8 cellular contexts compared by ENCODE assay signal in genomic region chr11:109946322-109946846, GRCh38.
A peak's percentile ranks its signal among the peaks of the same experiment; 100 is the strongest.
DNase-seq lines count a peak whose midpoint lies in the region; ATAC-seq and TF ChIP-seq lines count a peak whose summit lies in the region.

No MANE protein-coding gene starts in this region.

- peak overlapping the region; percentile 63 for H3K4me3 Mint-ChIP-seq in activated naive CD8-positive, alpha-beta T cell treated with anti-CD3 and anti-CD28 coated beads, Interleukin-2, amount 10 ng/mL, durations not matched to agents 7 days and 5 days

- POLR2A ChIA-PET in GM10248 (lab: Yijun Ruan, JAX), result no interaction called here
- POLR2A ChIA-PET in activated naive CD8-positive, alpha-beta T cell treated with anti-CD3 and anti-CD28 coated beads, Interleukin-2, amount 10 ng/mL, durations not matched to agents 7 days and 5 days (lab: Charles Lee), result no interaction called here

- H4K12ac ChIP-seq in trophoblast cell (ENCODE audit: low read depth, low read length), result peak overlapping the region; percentile 88

- H3K23ac ChIP-seq in trophoblast cell (ENCODE audit: low read length), result no peak overlapping the region

- peaks cover 5% of the 10 kb centered on the region for H3K4me1 Mint-ChIP-seq in activated naive CD8-positive, alpha-beta T cell treated with anti-CD3 and anti-CD28 coated beads, Interleukin-2, amount 10 ng/mL, durations not matched to agents 7 days and 5 days

- peak overlapping the region; percentile 53 for H3K4me2 ChIP-seq in trophoblast cell (ENCODE audit: low read length)

- H4K91ac ChIP-seq in trophoblast cell (ENCODE audit: low read depth, low read length), result peak overlapping the region; percentile 66

- H3K79me1 ChIP-seq in trophoblast cell (ENCODE audit: low read length), result peaks cover 4% of the 10 kb centered on the region

- H3K27me3 Mint-ChIP-seq in activated naive CD8-positive, alpha-beta T cell treated with anti-CD3 and anti-CD28 coated beads, Interleukin-2, amount 10 ng/mL, durations not matched to agents 7 days and 5 days, result peaks cover 8% of the 10 kb centered on the region

- H3K9me3 Mint-ChIP-seq in activated naive CD8-positive, alpha-beta T cell treated with anti-CD3 and anti-CD28 coated beads, Interleukin-2, amount 10 ng/mL, durations not matched to agents 7 days and 5 days, result no peaks in the 10 kb centered on the region

- H3K4me1 ChIP-seq in RWPE2 (ENCODE audit: insufficient read depth, poor library complexity, severe bottlenecking), result peaks cover 2% of the 10 kb centered on the region
- H3K4me1 ChIP-seq in trophoblast cell (ENCODE audit: control insufficient read depth in 1 of 2, insufficient read depth in 2 of 2, low read length in 2 of 2), result peaks cover 0 to 2% of the 10 kb centered on the region in 2 experiments
- peaks cover 0 to 3% of the 10 kb centered on the region in 2 donors for H3K4me1 ChIP-seq in aorta (ENCODE audit: control insufficient read depth in 1 of 2, insufficient read depth in 2 of 2, low read length in 2 of 2)

- no peaks in the 10 kb centered on the region for H3K79me2 ChIP-seq in trophoblast cell (ENCODE audit: control insufficient read depth, insufficient read depth, low read length, poor library complexity)

- H3K9ac ChIP-seq in trophoblast cell (ENCODE audit: low read length), result no peak overlapping the region

- H2AK5ac ChIP-seq in trophoblast cell (ENCODE audit: low read length), result no peak overlapping the region

- H3K9me3 ChIP-seq in RWPE2 (ENCODE audit: severe bottlenecking) (no peaks in the 10 kb centered on the region), trophoblast cell (ENCODE audit: insufficient read depth, low read depth, low read length) (peaks cover 2% of the 10 kb centered on the region), aorta (ENCODE audit: control insufficient read depth, low read length) (no peaks in the 10 kb centered on the region)

- H3K4me3 ChIP-seq in RWPE2 (ENCODE audit: severe bottlenecking) (no peak overlapping the region), trophoblast cell (ENCODE audit: low read depth, low read length) (no peak overlapping the region), aorta (ENCODE audit: low read length in 2 of 2) (peak overlapping the region; percentile 29 to 84)

- H3K27ac Mint-ChIP-seq in activated naive CD8-positive, alpha-beta T cell treated with anti-CD3 and anti-CD28 coated beads, Interleukin-2, amount 10 ng/mL, durations not matched to agents 7 days and 5 days, result no peak overlapping the region

- intact Hi-C loops in cardiac septum (cut with DNase I) (loop anchor here (5.0 to 10.0 kb wide), 3 partner anchors 146 to 431 kb away; partner anchors contain the start of gene ZC3H12C), aorta (cut with DNase I) (loop anchor here (5.0 to 10.0 kb wide), 5 partner anchors 146 to 478 kb away; partner anchors contain the start of genes ZC3H12C (in 2 of the 2) and FDX1 (in 1 of the 2))

- peak overlapping the region; percentile 83 for H2BK12ac ChIP-seq in trophoblast cell (ENCODE audit: low read length)

- WGBS in trophoblast cell (ENCODE audit: extremely low coverage, insufficient coverage, insufficient read length), result no CpG with 5 or more reads among the region's 8 CpGs
- WGBS in aorta, 2 donors, result 9 to 10% methylated on average over 8 of the region's 8 CpGs

- H2BK120ac ChIP-seq in trophoblast cell (ENCODE audit: insufficient read depth, low read length, poor library complexity), result no peak overlapping the region

- H3K18ac ChIP-seq in trophoblast cell (ENCODE audit: low read length), result no peak overlapping the region

- DNase-seq in GM10248 (ENCODE audit: extremely low spot score), result peak; percentile 58
- DNase-seq in HCEC 1CT, result peak; percentile 94
- peak; percentile 83 for DNase-seq in LoVo (ENCODE audit: low spot score)
- peak; percentile 80 for DNase-seq in RWPE2 (ENCODE audit: low spot score)
- peak; percentile 60 for DNase-seq in activated naive CD8-positive, alpha-beta T cell treated with anti-CD3 and anti-CD28 coated beads, Interleukin-2, amount 10 ng/mL, durations not matched to agents 7 days and 5 days
- peak; percentile 85 for DNase-seq in cardiac septum (ENCODE audit: low spot score)
- DNase-seq in trophoblast cell, result peak; percentile 83 to 97
- peak; percentile 90 to 92 for DNase-seq in aorta

- ATAC-seq in RWPE2 (ENCODE audit: low read depth) (peak; percentile 99), aorta (ENCODE audit: low FRiP score) (peak; percentile 97)
- ATAC-seq in activated naive CD8-positive, alpha-beta T cell treated with anti-CD3 and anti-CD28 coated beads, Interleukin-2, amount 10 ng/mL, durations not matched to agents 7 days and 5 days (ENCODE audit: low read depth), result peak; percentile 93

- H2AFZ ChIP-seq in trophoblast cell (ENCODE audit: insufficient read depth, low read length, poor library complexity), result no peak overlapping the region

- no peak overlapping the region for H3K4ac ChIP-seq in trophoblast cell (ENCODE audit: low read depth, low read length)

- H3K36me3 ChIP-seq in RWPE2 (ENCODE audit: low read depth), result no peaks in the 10 kb centered on the region
- H3K36me3 ChIP-seq in trophoblast cell (ENCODE audit: control insufficient read depth in 1 of 2, insufficient read depth in 2 of 2, low read length in 2 of 2), result no peaks in the 10 kb centered on the region
- no peaks in the 10 kb centered on the region for H3K36me3 ChIP-seq in aorta (ENCODE audit: control insufficient read depth in 1 of 2, insufficient read depth in 2 of 2, low read length in 1 of 2)

- H3K27ac ChIP-seq in RWPE2 (ENCODE audit: poor library complexity, severe bottlenecking) (no peak overlapping the region), trophoblast cell (ENCODE audit: low read depth, low read length) (peak overlapping the region; percentile 0), aorta (ENCODE audit: low read depth in 1 of 2, low read length in 2 of 2) (peak overlapping the region; percentile 28 to 86)

- peak; percentile 85 for TF ChIP-seq CTCF in GM10248 (IDR thresholded peaks at IDR 0.05; ENCODE audit: control extremely low read depth, extremely low read depth, low read depth, missing control alignments)
- TF ChIP-seq CTCF in RWPE2 (IDR thresholded peaks at IDR 0.05; ENCODE audit: poor library complexity, severe bottlenecking), result peak; percentile 95

- CTCF ChIA-PET in GM10248 (lab: Yijun Ruan, JAX), result interaction anchor here (0.6 to 1.5 kb wide), 12 partner anchors 10 to 431 kb away, joined by 3 to 6 read pairs (median 3); no protein-coding TSS in a partner anchor

- no peak overlapping the region for H3K14ac ChIP-seq in trophoblast cell (ENCODE audit: low read length)

- no peak overlapping the region for H2BK5ac ChIP-seq in trophoblast cell (ENCODE audit: low read depth, low read length, poor library complexity)

- no peaks in the 10 kb centered on the region for H3K36me3 Mint-ChIP-seq in activated naive CD8-positive, alpha-beta T cell treated with anti-CD3 and anti-CD28 coated beads, Interleukin-2, amount 10 ng/mL, durations not matched to agents 7 days and 5 days

- H3K27me3 ChIP-seq in RWPE2 (ENCODE audit: insufficient read depth, poor library complexity, severe bottlenecking), result no peaks in the 10 kb centered on the region
- no peaks in the 10 kb centered on the region for H3K27me3 ChIP-seq in trophoblast cell (ENCODE audit: insufficient read depth, low read length)
- no peaks in the 10 kb centered on the region for H3K27me3 ChIP-seq in aorta (ENCODE audit: control insufficient read depth in 1 of 2, insufficient read depth in 2 of 2, low read length in 1 of 2)

- H4K8ac ChIP-seq in trophoblast cell (ENCODE audit: low read depth, low read length), result peak overlapping the region; percentile 50

Comparison
In these comparisons a context has a peak if more than half of its experiments do, and no peak if none do; other contexts are left out.
1. H3K4me3 ChIP-seq: peak in aorta (2 of 2); none in RWPE2 (single experiment) and trophoblast cell (single experiment).
2. Peak in every context shown above with its lines, with median percentiles within 50 percentile points of each other: DNase-seq and ATAC-seq.